8 cellular contexts compared by ENCODE assay signal in genomic region chr4:174214102-174214878, GRCh38.
A peak's percentile ranks its signal among the peaks of the same experiment; 100 is the strongest.
DNase-seq lines count a peak whose midpoint lies in the region; ATAC-seq, FAIRE-seq and TF ChIP-seq lines count a peak whose summit lies in the region.

No MANE protein-coding gene starts in this region.

- no peaks in the 10 kb centered on the region for H3K79me2 ChIP-seq in fibroblast of lung (ENCODE audit: control insufficient read depth, insufficient read depth, low read length)

- no peaks in the 10 kb centered on the region for H3K4me1 ChIP-seq in fibroblast of lung (ENCODE audit: control insufficient read depth, extremely low read depth, insufficient read depth, low read length)
- peaks cover 9% of the 10 kb centered on the region for H3K4me1 ChIP-seq in rectal smooth muscle tissue (ENCODE audit: control insufficient read depth, insufficient read depth, low read length)
- H3K4me1 ChIP-seq in BE2C, result peaks cover 15% of the 10 kb centered on the region

- H3K4me2 ChIP-seq in fibroblast of lung (ENCODE audit: extremely low read depth, insufficient read depth, low read length), result peak overlapping the region; percentile 38

- H3K27ac ChIP-seq in fibroblast of lung (ENCODE audit: insufficient read depth, low read length) (no peak overlapping the region), rectal smooth muscle tissue (ENCODE audit: low read depth, low read length) (no peak overlapping the region)

- H3K4me3 ChIP-seq in fibroblast of lung (replicated peaks in 1 of 4; ENCODE audit: control extremely low read depth in 1 of 4, insufficient read depth in 1 of 4, low read depth in 3 of 4, low read length in 4 of 4) (peak overlapping the region in 2 of 4 experiments; percentile 32 to 56), rectal smooth muscle tissue (ENCODE audit: low read length) (peak overlapping the region; percentile 54), BE2C (ENCODE audit: low read depth, low read length) (no peak overlapping the region)

- FAIRE-seq in HTR-8/SVneo (lab: Jason Lieb, UNC) (no peak), D721Med (lab: Jason Lieb, UNC) (no peak)

- H3K9ac ChIP-seq in fibroblast of lung (ENCODE audit: insufficient read depth, low read length) (no peak overlapping the region), rectal smooth muscle tissue (ENCODE audit: low read length) (no peak overlapping the region)

- ATAC-seq in GM19395 (IDR thresholded peaks at IDR 0.05; ENCODE audit: unreplicated experiment) (peak; percentile 65), HG03139 (IDR thresholded peaks at IDR 0.05; ENCODE audit: unreplicated experiment) (no peak)

- H3K9me3 ChIP-seq in fibroblast of lung (ENCODE audit: control insufficient read depth, insufficient read depth, low read depth, low read length) (no peaks in the 10 kb centered on the region), BE2C (no peaks in the 10 kb centered on the region; the same call in 1 of the 2 replicates)

- no peaks in the 10 kb centered on the region for H3K36me3 ChIP-seq in fibroblast of lung (ENCODE audit: control insufficient read depth, insufficient read depth, low read length)
- no peaks in the 10 kb centered on the region for H3K36me3 ChIP-seq in rectal smooth muscle tissue (ENCODE audit: control insufficient read depth, insufficient read depth, low read length)
- H3K36me3 ChIP-seq in BE2C, result no peaks in the 10 kb centered on the region

- H4K20me1 ChIP-seq in fibroblast of lung (ENCODE audit: control insufficient read depth, extremely low read depth, insufficient read depth, low read length), result no peaks in the 10 kb centered on the region

- H2AFZ ChIP-seq in fibroblast of lung (ENCODE audit: low read length), result no peak overlapping the region

- no peak for TF ChIP-seq CTCF in fibroblast of lung (conservative IDR thresholded peaks at IDR 0.05 in 1 of 2, IDR thresholded peaks at IDR 0.05 in 1 of 2; ENCODE audit: low read depth in 1 of 2, low read length in 2 of 2)
- TF ChIP-seq CTCF in BE2C (IDR thresholded peaks at IDR 0.05; ENCODE audit: low read depth, low read length), result no peak
- TF ChIP-seq CTCF in D721Med (IDR thresholded peaks at IDR 0.05; ENCODE audit: insufficient read depth, missing control alignments), result no peak

- DNase-seq in NCI-H748 (lab: John Stamatoyannopoulos, UW; ENCODE audit: unreplicated experiment) (peak; percentile 81), fibroblast of lung (ENCODE audit: low read depth in 2 of 2) (peak in 1 of 2 donors; percentile 18), BE2C (no peak), HTR-8/SVneo (ENCODE audit: insufficient read length, low spot score) (no peak), D721Med (ENCODE audit: insufficient read length, low spot score) (no peak)

- peaks cover 48% of the 10 kb centered on the region for H3K27me3 ChIP-seq in fibroblast of lung (ENCODE audit: control insufficient read depth, insufficient read depth, low read length)
- peaks cover 19% of the 10 kb centered on the region for H3K27me3 ChIP-seq in rectal smooth muscle tissue (ENCODE audit: control insufficient read depth, insufficient read depth, low read length)
- no peaks in the 10 kb centered on the region for H3K27me3 ChIP-seq in BE2C
